In the genomic region with DNA sequence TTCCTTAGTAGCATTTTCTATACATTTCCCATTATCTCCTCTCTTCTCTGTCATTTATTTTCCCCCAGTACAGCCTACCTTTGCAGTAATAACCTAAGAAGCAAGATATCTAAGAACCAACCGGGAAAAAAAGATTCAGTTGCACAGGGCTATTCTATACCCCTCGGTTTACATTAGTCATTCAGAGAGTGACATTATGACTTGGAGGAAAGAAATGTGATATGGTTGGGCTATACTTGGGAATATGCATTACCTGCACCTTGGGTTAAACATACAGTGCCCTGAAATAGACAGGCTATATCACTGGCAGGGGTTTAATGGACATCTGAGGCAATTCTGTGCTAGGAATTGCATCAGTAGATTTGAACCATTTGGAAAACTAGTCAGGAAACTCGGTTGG, we compare ENCODE assay signal across 21 cellular contexts.
DNase-seq lines count a peak whose midpoint lies in the region; ATAC-seq lines count a peak whose summit lies in the region.
"Had no signal": no experiment of that assay in that cellular context is flagged by ENCODE, and none has a peak within 500 bp of the region (broad histone marks: within the 10 kb centered on the region; RNA-seq: fewer than 3 reads in every experiment).

No MANE protein-coding gene starts in this region.

- no peak for DNase-seq in stimulated activated effector memory CD8-positive, alpha-beta T cell treated with anti-CD3 and anti-CD28 coated beads, Interleukin-12 subunit alpha, Interleukin-12 subunit beta, amount 100 ng/mL, for 72 hours (ENCODE audit: low spot score in 2 of 2)
- DNase-seq in NCI-H1105 (lab: John Stamatoyannopoulos, UW) (no peak), NCI-H146 treated with DMSO at 0.1 percent for 48 hours (lab: John Stamatoyannopoulos, UW; ENCODE audit: unreplicated experiment) (no peak), posterior vena cava (ENCODE audit: low spot score) (no peak)
- DNase-seq: activated CD4-positive, alpha-beta T cell treated with anti-CD3 and anti-CD28 coated beads, Interleukin-2, amount 10 ng/mL, durations not matched to agents 24 days and 14 days; activated effector memory CD4-positive, alpha-beta T cell treated with Interleukin-2 at 50 U/mL for 16 hours; adrenal gland; DMS79 treated with DMSO at 0.1 percent for 48 hours; GOT3; hippocampal formation; NCI-H1105 treated with DMSO at 0.1 percent for 48 hours; NCI-H2107; NCI-H526; right cardiac atrium; Right ventricle myocardium superior; stimulated activated naive CD4-positive, alpha-beta T cell; T-cell; tibial artery had no signal

- intact Hi-C loops in posterior vena cava (cut with DNase I), result no loop called here

- H3K36me3 Mint-ChIP-seq in stimulated activated effector memory CD8-positive, alpha-beta T cell treated with anti-CD3 and anti-CD28 coated beads, Interleukin-12 subunit alpha, Interleukin-12 subunit beta, amount 100 ng/mL, for 72 hours, result no peaks in the 10 kb centered on the region
- H3K36me3 Mint-ChIP-seq: T-cell had no signal

- H3K4me1 Mint-ChIP-seq in stimulated activated effector memory CD8-positive, alpha-beta T cell treated with anti-CD3 and anti-CD28 coated beads, Interleukin-12 subunit alpha, Interleukin-12 subunit beta, amount 100 ng/mL, for 72 hours, result peaks cover 12% of the 10 kb centered on the region
- H3K4me1 Mint-ChIP-seq: activated CD4-positive, alpha-beta T cell treated with anti-CD3 and anti-CD28 coated beads, Interleukin-2, amount 10 ng/mL, durations not matched to agents 24 days and 14 days had no signal

- peaks cover 3% of the 10 kb centered on the region for H3K9me3 Mint-ChIP-seq in stimulated activated effector memory CD8-positive, alpha-beta T cell treated with anti-CD3 and anti-CD28 coated beads, Interleukin-12 subunit alpha, Interleukin-12 subunit beta, amount 100 ng/mL, for 72 hours
- H3K9me3 Mint-ChIP-seq: activated CD4-positive, alpha-beta T cell treated with anti-CD3 and anti-CD28 coated beads, Interleukin-2, amount 10 ng/mL, durations not matched to agents 24 days and 14 days had no signal

- H3K27ac Mint-ChIP-seq in stimulated activated effector memory CD8-positive, alpha-beta T cell treated with anti-CD3 and anti-CD28 coated beads, Interleukin-12 subunit alpha, Interleukin-12 subunit beta, amount 100 ng/mL, for 72 hours, result no peak overlapping the region
- H3K27ac Mint-ChIP-seq: activated CD4-positive, alpha-beta T cell treated with anti-CD3 and anti-CD28 coated beads, Interleukin-2, amount 10 ng/mL, durations not matched to agents 24 days and 14 days; T-cell had no signal

- ATAC-seq in GM19035 (IDR thresholded peaks at IDR 0.05; ENCODE audit: unreplicated experiment) (peak; percentile 68), HG02588 (IDR thresholded peaks at IDR 0.05; ENCODE audit: unreplicated experiment) (peak; percentile 90), HG03354 (IDR thresholded peaks at IDR 0.05; ENCODE audit: poor library complexity, severe bottlenecking, unreplicated experiment) (peak; percentile 44)
- peak; percentile 79 for ATAC-seq in stimulated activated effector memory CD8-positive, alpha-beta T cell treated with anti-CD3 and anti-CD28 coated beads, Interleukin-12 subunit alpha, Interleukin-12 subunit beta, amount 100 ng/mL, for 72 hours
- ATAC-seq: right cardiac atrium, T-cell had no signal

- H3K4me3 Mint-ChIP-seq in stimulated activated effector memory CD8-positive, alpha-beta T cell treated with anti-CD3 and anti-CD28 coated beads, Interleukin-12 subunit alpha, Interleukin-12 subunit beta, amount 100 ng/mL, for 72 hours, result no peak overlapping the region
- H3K4me3 Mint-ChIP-seq: activated CD4-positive, alpha-beta T cell treated with anti-CD3 and anti-CD28 coated beads, Interleukin-2, amount 10 ng/mL, durations not matched to agents 24 days and 14 days; T-cell had no signal
